8 cellular contexts compared by ENCODE assay signal in genomic region chr9:128457207-128457606, GRCh38. TPM values are rescaled to one million over a fixed set of nuclear protein-coding genes. Genes with fewer than 3 reads are reported as not detected.
DNase-seq lines count a peak whose midpoint lies in the region; ATAC-seq and TF ChIP-seq lines count a peak whose summit lies in the region.

No MANE protein-coding gene starts in this region.

- intact Hi-C loops in left ventricle myocardium inferior (cut with micrococcal nuclease) = no loop called here
- intact Hi-C loops in cardiac septum (cut with DNase I) = loop anchor here (2.0 to 5.0 kb wide), 2 partner anchors 48 to 95 kb away; partner anchors contain the start of genes GLE1 and SPTAN1
- intact Hi-C loops in vagina (cut with DNase I) = no loop called here

- no peak for ATAC-seq in HG03280 (IDR thresholded peaks at IDR 0.05; ENCODE audit: unreplicated experiment)

- no peak for TF ChIP-seq POLR2A in vagina (IDR thresholded peaks at IDR 0.05)

- peak overlapping the region; percentile 90 for H3K4me3 ChIP-seq in left ventricle myocardium inferior
- peak overlapping the region; percentile 80 to 85 for H3K4me3 ChIP-seq in vagina

- H3K9me3 Mint-ChIP-seq in brain (peaks cover 0 to 2% (median 0%) of the 10 kb centered on the region in 5 experiments), mesothelial cell of epicardium (no peaks in the 10 kb centered on the region)

- H3K4me1 ChIP-seq in left ventricle myocardium inferior = peaks cover 40% of the 10 kb centered on the region
- H3K4me1 ChIP-seq in vagina = peaks cover 15% of the 10 kb centered on the region

- H3K27ac Mint-ChIP-seq in brain = peak overlapping the region in 4 of 5 experiments; percentile 31 to 77 (median 50)
- no peak overlapping the region for H3K27ac Mint-ChIP-seq in mesothelial cell of epicardium

- DNase-seq in left ventricle myocardium inferior (no peak), cardiac septum (ENCODE audit: low spot score) (no peak), mesothelial cell of epicardium (ENCODE audit: low spot score in 2 of 2, unreplicated experiment in 2 of 2) (no peak), vagina (ENCODE audit: extremely low spot score in 2 of 2) (no peak), SW480 (ENCODE audit: low spot score) (no peak), NCI-H1105 treated with DMSO at 0.1 percent for 48 hours (lab: John Stamatoyannopoulos, UW) (no peak)

- H3K4me1 Mint-ChIP-seq in brain (peaks cover 27% of the 10 kb centered on the region), mesothelial cell of epicardium (peaks cover 9% of the 10 kb centered on the region)

- H3K36me3 Mint-ChIP-seq in brain (peaks cover 30% of the 10 kb centered on the region), mesothelial cell of epicardium (peaks cover 6% of the 10 kb centered on the region)

- H3K36me3 ChIP-seq in left ventricle myocardium inferior (peaks cover 25% of the 10 kb centered on the region), vagina (peaks cover 4 to 22% of the 10 kb centered on the region in 2 donors)

- TF ChIP-seq CTCF in left ventricle myocardium inferior (IDR thresholded peaks at IDR 0.05; ENCODE audit: borderline replicate concordance) (no peak), brain (conservative IDR thresholded peaks at IDR 0.05) (no peak), mesothelial cell of epicardium (IDR thresholded peaks at IDR 0.05; ENCODE audit: unreplicated experiment) (no peak), vagina (IDR thresholded peaks at IDR 0.05) (no peak)

- H3K27me3 ChIP-seq in left ventricle myocardium inferior (ENCODE audit: low read depth) = no peaks in the 10 kb centered on the region
- H3K27me3 ChIP-seq in vagina = no peaks in the 10 kb centered on the region

- H3K27ac ChIP-seq in left ventricle myocardium inferior (replicated peaks) = peak overlapping the region; percentile 89
- no peak overlapping the region for H3K27ac ChIP-seq in vagina

- H3K27me3 Mint-ChIP-seq in brain (peaks cover 11% of the 10 kb centered on the region), mesothelial cell of epicardium (ENCODE audit: low read depth) (no peaks in the 10 kb centered on the region)

- H3K9me3 ChIP-seq in left ventricle myocardium inferior (replicated peaks) (no peaks in the 10 kb centered on the region), vagina (no peaks in the 10 kb centered on the region)

- peak overlapping the region; percentile 91 to 97 (median 92) for H3K4me3 Mint-ChIP-seq in brain
- H3K4me3 Mint-ChIP-seq in mesothelial cell of epicardium = peak overlapping the region; percentile 85

RNA-seq across cellular contexts. Expression of gene ODF2, which starts 1.4 kb away (rescaled TPM):
- 16.7 TPM for total RNA-seq in left ventricle myocardium inferior
- total RNA-seq in cardiac septum = 20.8 TPM
- polyA plus RNA-seq in brain (ENCODE audit: insufficient read depth, low read depth, low replicate concordance) = 74.2 TPM
- 41.2 to 42.4 TPM (median 42.0 TPM) in 3 replicates for total RNA-seq in mesothelial cell of epicardium
- 18.9 TPM for total RNA-seq in vagina

RNA-seq across cellular contexts. Expression of gene CERCAM, which starts 36.5 kb away (rescaled TPM):
- total RNA-seq in left ventricle myocardium inferior (8.5 TPM), cardiac septum (16.6 TPM), mesothelial cell of epicardium (134 to 143 TPM (median 141 TPM) in 3 replicates), vagina (36.1 TPM)
- polyA plus RNA-seq in brain (ENCODE audit: insufficient read depth, low read depth, low replicate concordance) = 15.9 TPM

RNA-seq across cellular contexts. Expression of gene GLE1, which starts 47.3 kb away (rescaled TPM):
- total RNA-seq in left ventricle myocardium inferior (18.8 TPM), cardiac septum (20.2 TPM), mesothelial cell of epicardium (15.6 to 16.8 TPM (median 16.7 TPM) in 3 replicates), vagina (20.9 TPM)
- 51.0 TPM for polyA plus RNA-seq in brain (ENCODE audit: insufficient read depth, low read depth, low replicate concordance)
